ENCODE assay signal across 24 cellular contexts in genomic region chr6:161111256-161111655, GRCh38.
DNase-seq lines count a peak whose midpoint lies in the region; ATAC-seq, FAIRE-seq and TF ChIP-seq lines count a peak whose summit lies in the region.
"Had no signal": no experiment of that assay in that cellular context is flagged by ENCODE, and none has a peak within 500 bp of the region (broad histone marks: within the 10 kb centered on the region; RNA-seq: fewer than 3 reads in every experiment).

No MANE protein-coding gene starts in this region.

- peaks cover 8% of the 10 kb centered on the region for H3K4me1 ChIP-seq in CD8-positive, alpha-beta T cell (ENCODE audit: insufficient read depth, low read length)
- H3K4me1 ChIP-seq in kidney (ENCODE audit: control insufficient read depth in 1 of 2, insufficient read depth in 1 of 2, low read depth in 1 of 2, low read length in 2 of 2), result no peaks in the 10 kb centered on the region
- H3K4me1 ChIP-seq: BLaER1 treated with 17β-estradiol and CSF1 and Interleukin-3, amounts not matched to agents 10 nM and 100 nM; tibial nerve had no signal

- no peaks in the 10 kb centered on the region for H3K27me3 Mint-ChIP-seq in activated CD4-positive, alpha-beta T cell treated with anti-CD3 and anti-CD28 coated beads for 36 hours
- H3K27me3 Mint-ChIP-seq in CD8-positive, alpha-beta T cell (ENCODE audit: low read depth), result no peaks in the 10 kb centered on the region
- no peaks in the 10 kb centered on the region for H3K27me3 Mint-ChIP-seq in T-helper 1 cell treated with Interleukin-12 subunit alpha and Interleukin-12 subunit beta and Interleukin-4 antibody, amounts not matched to agents 30 μg/mL and 1 μg/mL, for 36 hours (ENCODE audit: low read depth)
- no peaks in the 10 kb centered on the region for H3K27me3 Mint-ChIP-seq in dendritic cell treated with granulocyte-macrophage colony-stimulating factor and Interleukin-4, amounts not matched to agents 40 ng/mL and 50 ng/mL, for 4 days
- H3K27me3 Mint-ChIP-seq: progenitor cell of endocrine pancreas had no signal

- TF ChIP-seq CTCF in CD8-positive, alpha-beta T cell (IDR thresholded peaks at IDR 0.05), result no peak
- TF ChIP-seq CTCF in kidney (IDR thresholded peaks at IDR 0.05; ENCODE audit: borderline replicate concordance, extremely low read depth, insufficient read depth), result no peak

- peaks cover 38% of the 10 kb centered on the region for H3K4me1 Mint-ChIP-seq in activated CD4-positive, alpha-beta T cell treated with anti-CD3 and anti-CD28 coated beads for 36 hours
- peaks cover 25% of the 10 kb centered on the region for H3K4me1 Mint-ChIP-seq in CD8-positive, alpha-beta T cell (ENCODE audit: low read depth)
- peaks cover 14% of the 10 kb centered on the region for H3K4me1 Mint-ChIP-seq in T-helper 1 cell treated with Interleukin-12 subunit alpha and Interleukin-12 subunit beta and Interleukin-4 antibody, amounts not matched to agents 30 μg/mL and 1 μg/mL, for 36 hours (ENCODE audit: low read depth)
- H3K4me1 Mint-ChIP-seq in dendritic cell treated with granulocyte-macrophage colony-stimulating factor and Interleukin-4, amounts not matched to agents 40 ng/mL and 50 ng/mL, for 4 days (ENCODE audit: low read depth), result peaks cover 79% of the 10 kb centered on the region
- H3K4me1 Mint-ChIP-seq: nephron had no signal

- intact Hi-C loops in activated CD4-positive, alpha-beta T cell treated with anti-CD3 and anti-CD28 coated beads for 36 hours (cut with DNase I, micrococcal nuclease), result no loop called here
- intact Hi-C loops in CD8-positive, alpha-beta T cell (cut with DNase I, micrococcal nuclease), result loop anchor here in 1 of 2 experiments (2.0 kb wide), 1 partner anchor 14 kb away; no protein-coding TSS in a partner anchor
- intact Hi-C loops in dendritic cell treated with granulocyte-macrophage colony-stimulating factor and Interleukin-4, amounts not matched to agents 40 ng/mL and 50 ng/mL, for 4 days (cut with micrococcal nuclease), result loop anchor here (5.0 kb wide), 1 partner anchor 1071 kb away; no protein-coding TSS in a partner anchor
- intact Hi-C loops in kidney (cut with DNase I), result no loop called here

- peak; percentile 50 for DNase-seq in activated CD4-positive, alpha-beta T cell treated with anti-CD3 and anti-CD28 coated beads for 36 hours
- no peak for DNase-seq in activated CD4-positive, alpha-beta T cell treated with anti-CD3 and anti-CD28 coated beads for 4 hours
- DNase-seq in CD8-positive, alpha-beta T cell, result peak in 1 of 7 experiments; percentile 34
- DNase-seq in DMS153 (lab: John Stamatoyannopoulos, UW), result no peak
- DNase-seq in activated CD8-positive, alpha-beta memory T cell treated with anti-CD3 and anti-CD28 coated beads, Interleukin-2, amount 50 U/mL, for 4 hours, result no peak
- no peak for DNase-seq in kidney
- DNase-seq: aorta, DMS79 treated with DMSO at 0.1 percent for 48 hours, H7, islet precursor cell, Karpas-422, NCI-H82, RPMI8226, SW 1271 had no signal

- no peaks in the 10 kb centered on the region for H3K9me3 Mint-ChIP-seq in activated CD4-positive, alpha-beta T cell treated with anti-CD3 and anti-CD28 coated beads for 36 hours (ENCODE audit: low read depth)
- no peaks in the 10 kb centered on the region for H3K9me3 Mint-ChIP-seq in CD8-positive, alpha-beta T cell
- no peaks in the 10 kb centered on the region for H3K9me3 Mint-ChIP-seq in T-helper 1 cell treated with Interleukin-12 subunit alpha and Interleukin-12 subunit beta and Interleukin-4 antibody, amounts not matched to agents 30 μg/mL and 1 μg/mL, for 36 hours
- no peaks in the 10 kb centered on the region for H3K9me3 Mint-ChIP-seq in dendritic cell treated with granulocyte-macrophage colony-stimulating factor and Interleukin-4, amounts not matched to agents 40 ng/mL and 50 ng/mL, for 4 days
- H3K9me3 Mint-ChIP-seq: nephron had no signal

- H3K27ac Mint-ChIP-seq in activated CD4-positive, alpha-beta T cell treated with anti-CD3 and anti-CD28 coated beads for 36 hours, result peak overlapping the region; percentile 85
- H3K27ac Mint-ChIP-seq in CD8-positive, alpha-beta T cell, result peak overlapping the region; percentile 89
- peak overlapping the region; percentile 92 for H3K27ac Mint-ChIP-seq in T-helper 1 cell treated with Interleukin-12 subunit alpha and Interleukin-12 subunit beta and Interleukin-4 antibody, amounts not matched to agents 30 μg/mL and 1 μg/mL, for 36 hours
- H3K27ac Mint-ChIP-seq in dendritic cell treated with granulocyte-macrophage colony-stimulating factor and Interleukin-4, amounts not matched to agents 40 ng/mL and 50 ng/mL, for 4 days, result peak overlapping the region; percentile 95
- H3K27ac Mint-ChIP-seq: nephron, progenitor cell of endocrine pancreas had no signal

- peak; percentile 94 for ATAC-seq in activated CD4-positive, alpha-beta T cell treated with anti-CD3 and anti-CD28 coated beads for 36 hours
- peak; percentile 97 for ATAC-seq in CD8-positive, alpha-beta T cell

- CTCF ChIA-PET in activated CD4-positive, alpha-beta T cell treated with anti-CD3 and anti-CD28 coated beads for 36 hours (lab: Charles Lee), result interaction anchor here (0.8 to 1.7 kb wide), 7 partner anchors 10 to 181 kb away, joined by 3 to 4 read pairs (median 3); no protein-coding TSS in a partner anchor
- CTCF ChIA-PET in CD8-positive, alpha-beta T cell (lab: Charles Lee), result interaction anchor here (1.3 kb wide), 2 partner anchors 13 to 262 kb away, joined by 5 to 6 read pairs; no protein-coding TSS in a partner anchor

- H3K36me3 ChIP-seq in CD8-positive, alpha-beta T cell (ENCODE audit: insufficient read depth, low read length), result peaks cover 34% of the 10 kb centered on the region
- H3K36me3 ChIP-seq in kidney (ENCODE audit: control insufficient read depth in 1 of 2, insufficient read depth in 2 of 2, low read length in 2 of 2), result peaks cover 40 to 76% of the 10 kb centered on the region in 2 donors

- POLR2A ChIA-PET in activated CD4-positive, alpha-beta T cell treated with anti-CD3 and anti-CD28 coated beads for 36 hours (lab: Charles Lee), result no interaction called here
- POLR2A ChIA-PET in CD8-positive, alpha-beta T cell (lab: Charles Lee), result interaction anchor here (1.5 kb wide), 1 partner anchor 119 kb away, joined by 3 read pairs; no protein-coding TSS in a partner anchor

- no peak overlapping the region for H3K27ac ChIP-seq in CD8-positive, alpha-beta T cell (ENCODE audit: low read depth, low read length)
- no peak overlapping the region for H3K27ac ChIP-seq in kidney (ENCODE audit: low read depth in 2 of 2, low read length in 2 of 2)
- H3K27ac ChIP-seq: BLaER1 treated with 17β-estradiol and CSF1 and Interleukin-3, amounts not matched to agents 10 nM and 100 nM; hepatocyte; tibial nerve; VCaP had no signal

- no peak for FAIRE-seq in kidney (lab: Jason Lieb, UNC)
- FAIRE-seq: A204.1 had no signal

- no peaks in the 10 kb centered on the region for H3K9me3 ChIP-seq in CD8-positive, alpha-beta T cell (ENCODE audit: low read length)
- no peaks in the 10 kb centered on the region for H3K9me3 ChIP-seq in kidney (ENCODE audit: control insufficient read depth in 1 of 2, low read length in 2 of 2)
- H3K9me3 ChIP-seq: BLaER1 treated with 17β-estradiol and CSF1 and Interleukin-3, amounts not matched to agents 10 nM and 100 nM; tibial nerve had no signal

- no peaks in the 10 kb centered on the region for H3K27me3 ChIP-seq in CD8-positive, alpha-beta T cell (ENCODE audit: insufficient read depth, low read length)
- H3K27me3 ChIP-seq: BLaER1 treated with 17β-estradiol and CSF1 and Interleukin-3, amounts not matched to agents 10 nM and 100 nM; hepatocyte; tibial nerve had no signal

- H3K4me3 ChIP-seq in CD8-positive, alpha-beta T cell (ENCODE audit: low read depth, low read length), result no peak overlapping the region
- H3K4me3 ChIP-seq in kidney (ENCODE audit: low read length in 2 of 2), result no peak overlapping the region
- H3K4me3 ChIP-seq: BLaER1 treated with 17β-estradiol and CSF1 and Interleukin-3, amounts not matched to agents 10 nM and 100 nM; hepatocyte; smooth muscle cell; tibial nerve had no signal

- no peak overlapping the region for H3K4me3 Mint-ChIP-seq in activated CD4-positive, alpha-beta T cell treated with anti-CD3 and anti-CD28 coated beads for 36 hours
- H3K4me3 Mint-ChIP-seq in CD8-positive, alpha-beta T cell, result peak overlapping the region; percentile 1
- peak overlapping the region; percentile 68 for H3K4me3 Mint-ChIP-seq in T-helper 1 cell treated with Interleukin-12 subunit alpha and Interleukin-12 subunit beta and Interleukin-4 antibody, amounts not matched to agents 30 μg/mL and 1 μg/mL, for 36 hours
- peak overlapping the region; percentile 68 for H3K4me3 Mint-ChIP-seq in dendritic cell treated with granulocyte-macrophage colony-stimulating factor and Interleukin-4, amounts not matched to agents 40 ng/mL and 50 ng/mL, for 4 days
- H3K4me3 Mint-ChIP-seq: nephron had no signal

- no peak overlapping the region for H3K9ac ChIP-seq in kidney (ENCODE audit: low read length in 2 of 2)
- H3K9ac ChIP-seq: BLaER1 treated with 17β-estradiol and CSF1 and Interleukin-3, amounts not matched to agents 10 nM and 100 nM had no signal

- H3K36me3 Mint-ChIP-seq in activated CD4-positive, alpha-beta T cell treated with anti-CD3 and anti-CD28 coated beads for 36 hours (ENCODE audit: low read depth), result peaks cover 77% of the 10 kb centered on the region
- peaks cover 97% of the 10 kb centered on the region for H3K36me3 Mint-ChIP-seq in CD8-positive, alpha-beta T cell
- peaks cover 43% of the 10 kb centered on the region for H3K36me3 Mint-ChIP-seq in T-helper 1 cell treated with Interleukin-12 subunit alpha and Interleukin-12 subunit beta and Interleukin-4 antibody, amounts not matched to agents 30 μg/mL and 1 μg/mL, for 36 hours (ENCODE audit: low read depth)
- peaks cover 68% of the 10 kb centered on the region for H3K36me3 Mint-ChIP-seq in dendritic cell treated with granulocyte-macrophage colony-stimulating factor and Interleukin-4, amounts not matched to agents 40 ng/mL and 50 ng/mL, for 4 days (ENCODE audit: low read depth)
